ENCODE assay signal across 15 cellular contexts in genomic region chr17:80696964-80697363, GRCh38.
"Had no signal": no experiment of that assay in that cellular context is flagged by ENCODE, and none has a peak within 500 bp of the region (broad histone marks: within the 10 kb centered on the region; RNA-seq: fewer than 3 reads in every experiment).

No MANE protein-coding gene starts in this region.

- ATAC-seq: gastroesophageal sphincter, pancreas had no signal

- H3K4me3 ChIP-seq: gastroesophageal sphincter, left ventricle myocardium inferior, pancreas, tibial artery, vagina had no signal

- H3K27me3 ChIP-seq: gastroesophageal sphincter, pancreas, tibial artery, vagina had no signal

- H3K4me1 ChIP-seq: tibial artery had no signal

- H3K36me3 ChIP-seq: gastroesophageal sphincter, left ventricle myocardium inferior, pancreas, tibial artery, vagina had no signal

- H3K4me3 Mint-ChIP-seq: neural crest cell had no signal

- H3K27ac ChIP-seq: epithelial cell of prostate, gastroesophageal sphincter, left ventricle myocardium inferior, pancreas, tibial artery, vagina had no signal

- DNase-seq: activated CD8-positive, alpha-beta memory T cell treated with anti-CD3 and anti-CD28 coated beads for 24 hours; central memory CD4-positive, alpha-beta T cell; cortex of kidney; effector memory CD4-positive, alpha-beta T cell; left ventricle myocardium inferior; mesenchymal stem cell; pancreas; stimulated activated CD4-positive, alpha-beta T cell treated with anti-CD3 and anti-CD28 coated beads, Interleukin-15, amount 100 ng/mL, for 24 hours; stimulated activated CD4-positive, alpha-beta T cell treated with anti-CD3 and anti-CD28 coated beads, Interleukin-4, amount 100 ng/mL, for 24 hours; tibial artery had no signal

- H3K9me3 ChIP-seq: gastroesophageal sphincter, left ventricle myocardium inferior, pancreas, tibial artery, vagina had no signal

- FAIRE-seq: kidney, pancreas had no signal
